In the genomic region with DNA sequence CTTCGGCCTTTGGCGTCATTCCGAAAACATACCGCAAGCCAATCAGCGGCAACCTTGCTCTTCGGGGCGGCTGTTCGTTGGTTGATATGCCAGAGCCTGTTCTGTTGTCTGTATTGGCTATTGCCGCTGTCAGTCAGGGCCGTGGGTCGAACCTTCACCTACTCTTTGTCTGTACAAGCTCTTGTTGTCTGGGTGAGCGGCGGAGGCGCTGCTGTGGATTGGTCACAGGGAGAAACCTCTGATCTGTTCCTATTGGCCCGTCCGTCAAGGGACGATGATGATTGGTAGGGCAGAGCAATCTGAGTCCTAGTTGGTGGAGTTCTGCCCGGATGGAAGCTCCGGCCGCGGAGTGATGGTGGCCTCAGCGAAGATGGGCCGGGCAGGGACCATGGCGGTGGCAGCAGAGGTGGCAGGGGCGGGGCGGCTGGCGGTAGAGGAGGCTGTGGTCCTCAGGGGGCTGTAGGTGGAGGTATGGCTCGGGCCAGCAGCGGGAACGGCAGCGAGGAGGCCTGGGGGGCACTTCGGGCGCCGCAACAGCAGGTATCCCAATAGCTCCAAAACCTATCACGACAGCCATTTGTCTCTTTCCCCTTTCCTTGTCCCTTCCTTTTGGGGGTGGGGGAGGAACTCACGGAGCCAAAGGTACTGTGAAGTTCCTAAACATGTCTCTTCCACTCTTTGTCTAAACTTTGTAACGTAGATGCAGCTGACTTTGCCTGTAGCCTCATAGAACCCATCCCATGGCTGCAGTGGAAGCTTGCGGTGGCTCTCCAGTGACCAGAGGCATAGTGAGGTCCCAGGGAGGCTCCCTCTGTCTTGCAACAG, we compare ENCODE assay signal across 8 cellular contexts. TPM values are rescaled to one million over a fixed set of nuclear protein-coding genes. Genes with fewer than 3 reads are reported as not detected.
DNase-seq lines count a peak whose midpoint lies in the region; ATAC-seq and TF ChIP-seq lines count a peak whose summit lies in the region.

Gene WBP1, plus strand, starts transcription at position 307 of the 825 bp plus-strand sequence. Its CDS starts 165 bp downstream, at position 472.

- intact Hi-C loops in PC-9 (cut with micrococcal nuclease; ENCODE audit: unreplicated experiment) (loop anchor here (1.0 to 10.0 kb wide), 2 partner anchors 18 to 194 kb away; no protein-coding TSS in a partner anchor), mucosa of descending colon (cut with DNase I, micrococcal nuclease) (no loop called here)

- no peak for TF ChIP-seq CTCF in PC-9 (conservative IDR thresholded peaks at IDR 0.05)
- no peak for TF ChIP-seq CTCF in mucosa of descending colon (IDR thresholded peaks at IDR 0.05)

- peak; percentile 100 for DNase-seq in DMS 273 treated with DMSO at 0.1 percent for 48 hours (lab: John Stamatoyannopoulos, UW)
- DNase-seq in Jurkat, Clone E6-1 (ENCODE audit: low read depth, low spot score), result peak; percentile 100
- DNase-seq in PC-9, result peak; percentile 99 to 100
- peak; percentile 95 for DNase-seq in activated T-cell treated with anti-CD3 and anti-CD28 coated beads, Interleukin-2, amount 50 U/mL, for 1 hour
- peak; percentile 100 for DNase-seq in epithelial cell of prostate (ENCODE audit: low read depth, low spot score)
- DNase-seq in mucosa of descending colon, result peak; percentile 99 to 100 (median 100)
- peak; percentile 98 for DNase-seq in stimulated activated CD8-positive, alpha-beta memory T cell treated with anti-CD3 and anti-CD28 coated beads, Interleukin-4, amount 100 ng/mL, for 24 hours (ENCODE audit: low read depth)

- H2AFZ ChIP-seq in PC-9, result peak within 1 kb of the TSS; percentile 73

- no peaks in the 10 kb centered on the region for H4K20me1 ChIP-seq in PC-9 (ENCODE audit: insufficient read depth)

- CTCF ChIA-PET in PC-9 (lab: Charles Lee), result no interaction called here

- TSS peak; percentile 30 for BruUV-seq in PC-9 (replicated peaks; lab: Mats Ljungman, UMichigan)

- no peaks in the 10 kb centered on the region for H3K9me2 ChIP-seq in PC-9 (ENCODE audit: insufficient read depth)

- POLR2A ChIA-PET in PC-9 (lab: Charles Lee; ENCODE audit: unreplicated experiment), result interaction anchor here (0.5 to 1.2 kb wide), 10 partner anchors 11 to 1218 kb away, joined by 3 to 9 read pairs (median 5); partner anchors contain the start of genes MRPL53 and TPRKB

- H3K27me3 ChIP-seq in PC-9 (ENCODE audit: insufficient read depth, low read depth), result no peaks in the 10 kb centered on the region

- ATAC-seq in GM21619 (IDR thresholded peaks at IDR 0.05; ENCODE audit: unreplicated experiment) (peak; percentile 76), mucosa of descending colon (peak; percentile 85)

- H3K36me3 ChIP-seq in PC-9 (ENCODE audit: low read depth), result peaks cover 15% of the 10 kb centered on the region
- H3K36me3 ChIP-seq in mucosa of descending colon (ENCODE audit: low read depth), result no peaks in the 10 kb centered on the region

- peak within 1 kb of the TSS; percentile 99 for H3K4me2 ChIP-seq in PC-9

- H3F3A ChIP-seq in PC-9 (ENCODE audit: insufficient read depth, low read depth), result peaks cover 31% of the 10 kb centered on the region

- H3K4me1 ChIP-seq in PC-9 (replicated peaks; ENCODE audit: insufficient read depth), result peaks cover 22% of the 10 kb centered on the region
- peaks cover 32% of the 10 kb centered on the region for H3K4me1 ChIP-seq in mucosa of descending colon (ENCODE audit: low read depth)

- peaks cover 27% of the 10 kb centered on the region for H3K79me2 ChIP-seq in PC-9 (ENCODE audit: low read depth)

- H3K27ac ChIP-seq in PC-9 (peak within 1 kb of the TSS; percentile 29; the same call in 1 of the 2 replicates), epithelial cell of prostate (peak within 1 kb of the TSS; percentile 92)

- peak within 1 kb of the TSS; percentile 84 for H3K4me3 ChIP-seq in Jurkat, Clone E6-1 (ENCODE audit: low read length)
- peak within 1 kb of the TSS; percentile 93 for H3K4me3 ChIP-seq in PC-9
- H3K4me3 ChIP-seq in mucosa of descending colon, result peak within 1 kb of the TSS; percentile 27

- H3K9me3 ChIP-seq in PC-9 (ENCODE audit: insufficient read depth, low read depth), result no peaks in the 10 kb centered on the region
- H3K9me3 ChIP-seq in mucosa of descending colon, result no peaks in the 10 kb centered on the region

RNA-seq across cellular contexts. Expression of gene WBP1, which starts in this region (rescaled TPM):
- polyA plus RNA-seq in Jurkat, Clone E6-1 (2012; ENCODE audit: insufficient read depth, insufficient read length), result 88.4 TPM
- total RNA-seq in PC-9 (2021) (68.0 and 74.7 TPM in 2 replicates), mucosa of descending colon (10 to 100 TPM; 51.1 to 60.6 (median 56.1) TPM)

Comparison
In these comparisons a context has a peak if more than half of its experiments do, and no peak if none do; other contexts are left out.
1. Peak in every context shown above with its lines: DNase-seq, ATAC-seq, H3K4me3 ChIP-seq and H3K27ac ChIP-seq.
2. H3K4me3 ChIP-seq: peak in every context shown above with its lines; median percentile 93 in PC-9; 84 in Jurkat, Clone E6-1; 27 in mucosa of descending colon.